In genomic region chr6:163414367-163415175, GRCh38 we compare ENCODE assay signal across 8 cellular contexts.
DNase-seq lines count a peak whose midpoint lies in the region; ATAC-seq and TF ChIP-seq lines count a peak whose summit lies in the region.

TSS of gene QKI (plus strand) at chr6:163414718. CDS start at chr6:163415194, 476 bp downstream.

- ATAC-seq in GM19324 (IDR thresholded peaks at IDR 0.05; ENCODE audit: low FRiP score, unreplicated experiment) (peak; percentile 43), HG03460 (IDR thresholded peaks at IDR 0.05; ENCODE audit: unreplicated experiment) (peak; percentile 32)

- H3K27me3 ChIP-seq in BLaER1 treated with 17β-estradiol and CSF1 and Interleukin-3, amounts not matched to agents 10 nM and 100 nM, result no peaks in the 10 kb centered on the region
- no peaks in the 10 kb centered on the region for H3K27me3 ChIP-seq in neuron (ENCODE audit: insufficient read depth, low read length)

- peak within 1 kb of the TSS; percentile 96 to 100 (median 99) for H3K9ac ChIP-seq in BLaER1 treated with 17β-estradiol and CSF1 and Interleukin-3, amounts not matched to agents 10 nM and 100 nM

- DNase-seq in RWPE1 (ENCODE audit: low spot score) (peak; percentile 34), foreskin fibroblast (peak; percentile 76 to 92), stromal cell of bone marrow (ENCODE audit: low read depth) (peak; percentile 59)
- DNase-seq in activated effector memory CD4-positive, alpha-beta T cell treated with anti-CD3 and anti-CD28 coated beads, Interleukin-2, amount 50 U/mL, for 16 hours, result peak; percentile 93

- TF ChIP-seq CTCF in RWPE1 (conservative IDR thresholded peaks at IDR 0.05; ENCODE audit: low read depth), result no peak
- TF ChIP-seq CTCF in foreskin fibroblast (IDR thresholded peaks at IDR 0.05; ENCODE audit: low read depth, low read length), result no peak

- POLR2A ChIA-PET in RWPE1 (lab: Yijun Ruan, JAX; ENCODE audit: low non-redundant PET), result no interaction called here

- peak within 1 kb of the TSS; percentile 81 to 100 (median 96) for H3K4me3 ChIP-seq in BLaER1 treated with 17β-estradiol and CSF1 and Interleukin-3, amounts not matched to agents 10 nM and 100 nM
- peak within 1 kb of the TSS; percentile 75 to 84 for H3K4me3 ChIP-seq in foreskin fibroblast (ENCODE audit: low read depth in 1 of 2, low read length in 2 of 2)
- H3K4me3 ChIP-seq in neuron (ENCODE audit: low read length), result peak within 1 kb of the TSS; percentile 99

- 0 out of 22 replicates have a peak, but pooled peaks cover 0 to 4% (median 0%) of the 10 kb centered on the region in 11 experiments for H3K36me3 ChIP-seq in BLaER1 treated with 17β-estradiol and CSF1 and Interleukin-3, amounts not matched to agents 10 nM and 100 nM
- H3K36me3 ChIP-seq in neuron (ENCODE audit: insufficient read depth, low read length), result no peaks in the 10 kb centered on the region

- H4K20me1 ChIP-seq in BLaER1 treated with 17β-estradiol and CSF1 and Interleukin-3, amounts not matched to agents 10 nM and 100 nM, result peaks cover 33 to 47% (median 37%) of the 10 kb centered on the region in 11 experiments

- peaks cover 24 to 41% (median 36%) of the 10 kb centered on the region in 10 experiments for H3K4me1 ChIP-seq in BLaER1 treated with 17β-estradiol and CSF1 and Interleukin-3, amounts not matched to agents 10 nM and 100 nM
- H3K4me1 ChIP-seq in neuron (ENCODE audit: insufficient read depth, low read length), result peaks cover 6% of the 10 kb centered on the region

- peak within 1 kb of the TSS; percentile 74 for H2AFZ ChIP-seq in neuron (ENCODE audit: low read depth, low read length)

- H3K27ac ChIP-seq in BLaER1 treated with 17β-estradiol and CSF1 and Interleukin-3, amounts not matched to agents 10 nM and 100 nM, result peak within 1 kb of the TSS; percentile 98 to 100 (median 99)
- peak within 1 kb of the TSS; percentile 100 for H3K27ac ChIP-seq in RWPE1

- CTCF ChIA-PET in RWPE1 (lab: Yijun Ruan, JAX), result interaction anchor here (1.6 kb wide), 1 partner anchor 542 kb away, joined by 3 read pairs; no protein-coding TSS in a partner anchor

- no peaks in the 10 kb centered on the region for H3K9me3 ChIP-seq in BLaER1 treated with 17β-estradiol and CSF1 and Interleukin-3, amounts not matched to agents 10 nM and 100 nM (replicated peaks in 1 of 11)
- H3K9me3 ChIP-seq in neuron (ENCODE audit: low read length), result peaks cover 2% of the 10 kb centered on the region

- peak within 1 kb of the TSS; percentile 81 to 96 (median 88) for H3K4me2 ChIP-seq in BLaER1 treated with 17β-estradiol and CSF1 and Interleukin-3, amounts not matched to agents 10 nM and 100 nM

Comparison
In these comparisons a context has a peak if more than half of its experiments do, and no peak if none do; other contexts are left out.
1. Peak in every context shown above with its lines: DNase-seq, ATAC-seq, H3K4me3 ChIP-seq and H3K27ac ChIP-seq.
2. DNase-seq: peak in every context shown above with its lines; median percentile 93 in activated effector memory CD4-positive, alpha-beta T cell treated with anti-CD3 and anti-CD28 coated beads, Interleukin-2, amount 50 U/mL, for 16 hours; 84 in foreskin fibroblast; 59 in stromal cell of bone marrow; 34 in RWPE1.